In the genomic region with DNA sequence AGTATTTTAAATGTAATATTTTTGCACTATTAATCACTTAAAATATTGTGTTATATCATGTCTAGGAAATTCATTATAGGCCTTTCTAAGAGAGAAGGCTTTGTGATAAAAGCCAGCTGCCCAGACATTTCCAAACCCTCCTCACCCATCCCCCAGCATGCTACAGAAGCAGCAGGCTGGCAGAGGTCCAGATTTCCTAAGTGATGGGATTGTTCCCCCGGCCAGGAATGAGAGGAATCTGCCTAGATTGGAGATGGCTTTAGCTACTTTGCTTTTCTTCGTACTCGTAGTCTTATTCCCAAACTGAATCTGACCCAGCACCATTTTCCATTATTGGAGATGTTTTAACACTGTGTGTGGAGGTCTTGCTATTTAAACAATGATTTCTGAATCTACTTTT, we compare ENCODE assay signal across 11 cellular contexts. TPM values are rescaled to one million over a fixed set of nuclear protein-coding genes. Genes with fewer than 3 reads are reported as not detected.
DNase-seq lines count a peak whose midpoint lies in the region; ATAC-seq and TF ChIP-seq lines count a peak whose summit lies in the region.
"Had no signal": no experiment of that assay in that cellular context is flagged by ENCODE, and none has a peak within 500 bp of the region (broad histone marks: within the 10 kb centered on the region; RNA-seq: fewer than 3 reads in every experiment).

No MANE protein-coding gene starts in this region.

- no peaks in the 10 kb centered on the region for H3K4me1 ChIP-seq in prostate gland (replicated peaks)

- TF ChIP-seq POLR2A in prostate gland (IDR thresholded peaks at IDR 0.05) = no peak

- H3K27me3 ChIP-seq in prostate gland (replicated peaks; ENCODE audit: insufficient read depth) = no peaks in the 10 kb centered on the region
- H3K27me3 ChIP-seq: tibial nerve had no signal

- ATAC-seq in sciatic nerve (peak; percentile 79), HG03571 (IDR thresholded peaks at IDR 0.05; ENCODE audit: unreplicated experiment) (no peak)
- ATAC-seq: psoas muscle had no signal

- H3K4me3 ChIP-seq in foreskin fibroblast (ENCODE audit: low read depth in 1 of 2, low read length in 2 of 2) (no peak overlapping the region), prostate gland (no peak overlapping the region)
- H3K4me3 ChIP-seq: psoas muscle, tibial nerve had no signal

- WGBS in prostate gland = 65% methylated on average over 3 of the region's 3 CpGs

- intact Hi-C loops in sciatic nerve (cut with DNase I) (no loop called here), prostate gland (cut with DNase I) (loop anchor here (10.0 kb wide), 1 partner anchor 171 kb away; no protein-coding TSS in a partner anchor)

- TF ChIP-seq CTCF in foreskin fibroblast (IDR thresholded peaks at IDR 0.05; ENCODE audit: low read depth, low read length) (no peak), prostate gland (IDR thresholded peaks at IDR 0.05) (no peak)

- no peaks in the 10 kb centered on the region for H3K9me3 ChIP-seq in prostate gland
- H3K9me3 ChIP-seq: psoas muscle, tibial nerve had no signal

- DNase-seq in HS-27A (ENCODE audit: low read depth) (peak; percentile 46), RPMI7951 (ENCODE audit: low read depth) (peak; percentile 54), foreskin fibroblast (peak; percentile 10 to 44), sciatic nerve (ENCODE audit: low spot score) (no peak), NOMO-1 (lab: John Stamatoyannopoulos, UW; ENCODE audit: unreplicated experiment in 2 of 2) (no peak), prostate gland (ENCODE audit: low spot score) (no peak)
- DNase-seq in NK-92 treated with Interleukin-12 subunit alpha and Interleukin-12 subunit beta, amount 100 ng/mL, for 24 hours (lab: John Stamatoyannopoulos, UW) = no peak
- DNase-seq: activated CD4-positive, alpha-beta T cell treated with anti-CD3 and anti-CD28 coated beads for 48 hours had no signal

- H3K27ac ChIP-seq in prostate gland = no peak overlapping the region
- H3K27ac ChIP-seq: psoas muscle had no signal

- H3K36me3 ChIP-seq in prostate gland = no peaks in the 10 kb centered on the region
- H3K36me3 ChIP-seq: tibial nerve had no signal

RNA-seq across cellular contexts. Expression of a gene that starts 29.4 kb away (rescaled TPM):
- 5.2 and 9.3 TPM in 2 replicates for total RNA-seq in RPMI7951 (2014; rRNA removed; shearing (Covaris generic))
- total RNA-seq in sciatic nerve (79.4 TPM), prostate gland (10 to 100 TPM; 13.7 to 20.7 TPM)

Comparison
In these comparisons a context has a peak if more than half of its experiments do, and no peak if none do; other contexts are left out.
1. DNase-seq: peak in HS-27A (single experiment), RPMI7951 (single experiment) and foreskin fibroblast (2 of 2); none in sciatic nerve (single experiment), NK-92 treated with Interleukin-12 subunit alpha and Interleukin-12 subunit beta, amount 100 ng/mL, for 24 hours (single experiment), NOMO-1 (0 of 2) and prostate gland (single experiment).